ENCODE assay signal across 8 cellular contexts in genomic region chr17:79188048-79188447, GRCh38.
DNase-seq lines count a peak whose midpoint lies in the region; ATAC-seq and TF ChIP-seq lines count a peak whose summit lies in the region.

No MANE protein-coding gene starts in this region.

- no peaks in the 10 kb centered on the region for H3K36me3 ChIP-seq in gastroesophageal sphincter

- peaks cover 0 to 14% (median 0%) of the 10 kb centered on the region in 3 donors for H3K4me1 ChIP-seq in gastroesophageal sphincter

- H3K4me3 ChIP-seq in gastroesophageal sphincter, result no peak overlapping the region

- POLR2A ChIA-PET in activated B cell treated with CpG ODN at 0.5 μM for 24 hours (lab: Charles Lee), result no interaction called here

- DNase-seq in COR-L47 (lab: John Stamatoyannopoulos, UW), result peak; percentile 36
- peak; percentile 41 for DNase-seq in HK-2 (ENCODE audit: unreplicated experiment)
- no peak for DNase-seq in activated B cell treated with CpG ODN at 0.5 μM for 24 hours
- DNase-seq in left colon, result peak in 1 of 2 donors; percentile 28

- H3K27ac ChIP-seq in gastroesophageal sphincter, result no peak overlapping the region

- H3K36me3 Mint-ChIP-seq in activated B cell treated with CpG ODN at 0.5 μM for 24 hours (ENCODE audit: low read depth), result no peaks in the 10 kb centered on the region

- no peak overlapping the region for H3K27ac Mint-ChIP-seq in activated B cell treated with CpG ODN at 0.5 μM for 24 hours

- peaks cover 100% of the 10 kb centered on the region for H3K27me3 ChIP-seq in gastroesophageal sphincter

- peaks cover 56% of the 10 kb centered on the region for H3K27me3 Mint-ChIP-seq in activated B cell treated with CpG ODN at 0.5 μM for 24 hours

- ATAC-seq in activated B cell treated with CpG ODN at 0.5 μM for 24 hours (ENCODE audit: low read depth) (peak; percentile 52), left colon (peak; percentile 55), HG02623 (IDR thresholded peaks at IDR 0.05; ENCODE audit: unreplicated experiment) (no peak), gastroesophageal sphincter (no peak), HG03469 (IDR thresholded peaks at IDR 0.05; ENCODE audit: unreplicated experiment) (no peak), GM18517 (IDR thresholded peaks at IDR 0.05; ENCODE audit: unreplicated experiment) (no peak)

- intact Hi-C loops in activated B cell treated with CpG ODN at 0.5 μM for 24 hours (cut with micrococcal nuclease) (loop anchor here (1.0 kb wide), 1 partner anchor 203 kb away; no protein-coding TSS in a partner anchor), left colon (cut with DNase I, micrococcal nuclease) (no loop called here)

- peaks cover 2% of the 10 kb centered on the region for H3K4me1 Mint-ChIP-seq in activated B cell treated with CpG ODN at 0.5 μM for 24 hours

- TF ChIP-seq POLR2A in gastroesophageal sphincter (IDR thresholded peaks at IDR 0.05), result no peak

- H3K4me3 Mint-ChIP-seq in activated B cell treated with CpG ODN at 0.5 μM for 24 hours, result no peak overlapping the region

- no peak for TF ChIP-seq CTCF in activated B cell treated with CpG ODN at 0.5 μM for 24 hours (IDR thresholded peaks at IDR 0.05)
- TF ChIP-seq CTCF in gastroesophageal sphincter (IDR thresholded peaks at IDR 0.05), result peak in 1 of 4 experiments; percentile 37

- WGBS in gastroesophageal sphincter (ENCODE audit: low coverage in 1 of 2), 2 donors, result 0 to 21% methylated on average over 2 to 4 of the region's 14 CpGs

- no peaks in the 10 kb centered on the region for H3K9me3 ChIP-seq in gastroesophageal sphincter

- no peaks in the 10 kb centered on the region for H3K9me3 Mint-ChIP-seq in activated B cell treated with CpG ODN at 0.5 μM for 24 hours

- CTCF ChIA-PET in activated B cell treated with CpG ODN at 0.5 μM for 24 hours (lab: Charles Lee), result interaction anchor here (1.8 to 3.2 kb wide), 2 partner anchors 201 to 204 kb away, joined by 7 to 44 read pairs; no protein-coding TSS in a partner anchor

- TF ChIP-seq EP300 in gastroesophageal sphincter (IDR thresholded peaks at IDR 0.05), result no peak

Comparison
In these comparisons a context has a peak if more than half of its experiments do, and no peak if none do; other contexts are left out.
1. ATAC-seq: peak in activated B cell treated with CpG ODN at 0.5 μM for 24 hours (single experiment) and left colon (single experiment); none in HG02623 (single experiment), gastroesophageal sphincter (single experiment), HG03469 (single experiment) and GM18517 (single experiment).